23 cellular contexts compared by ENCODE assay signal in genomic region chr11:45313211-45313865, GRCh38. TPM values are rescaled to one million over a fixed set of nuclear protein-coding genes. Genes with fewer than 3 reads are reported as not detected.
A peak's percentile ranks its signal among the peaks of the same experiment; 100 is the strongest.
DNase-seq lines count a peak whose midpoint lies in the region; ATAC-seq and TF ChIP-seq lines count a peak whose summit lies in the region.
"Had no signal": no experiment of that assay in that cellular context is flagged by ENCODE, and none has a peak within 500 bp of the region (broad histone marks: within the 10 kb centered on the region; RNA-seq: fewer than 3 reads in every experiment).

No MANE protein-coding gene starts in this region.

- TF ChIP-seq CTCF in heart right ventricle (IDR thresholded peaks at IDR 0.05) (no peak), osteocyte (IDR thresholded peaks at IDR 0.05) (no peak), H9 (conservative IDR thresholded peaks at IDR 0.05) (no peak)

- H3K14ac ChIP-seq in H9 (ENCODE audit: insufficient read depth, low read length): no peak overlapping the region

- H2BK5ac ChIP-seq in H9 (ENCODE audit: insufficient read length, low read length): no peak overlapping the region

- no peak overlapping the region for H2BK20ac ChIP-seq in H9 (ENCODE audit: low read depth, low read length, poor library complexity, severe bottlenecking)

- H3K4me1 ChIP-seq in right cardiac atrium (ENCODE audit: control insufficient read depth, insufficient read depth, low read length): no peaks in the 10 kb centered on the region
- no peaks in the 10 kb centered on the region for H3K4me1 ChIP-seq in heart right ventricle
- no peaks in the 10 kb centered on the region for H3K4me1 ChIP-seq in H9 (ENCODE audit: insufficient read depth, low read length)
- H3K4me1 ChIP-seq: Caco-2, Peyer's patch had no signal

- no peak overlapping the region for H3K56ac ChIP-seq in H9 (ENCODE audit: insufficient read length, low read depth, low read length)

- H3K36me3 Mint-ChIP-seq in osteocyte (ENCODE audit: unreplicated experiment): no peaks in the 10 kb centered on the region
- no peaks in the 10 kb centered on the region for H3K36me3 Mint-ChIP-seq in H9 (ENCODE audit: insufficient read depth in 1 of 3, low read depth in 3 of 3)
- H3K36me3 Mint-ChIP-seq: CD8-positive, alpha-beta T cell had no signal

- no peak overlapping the region for H4K8ac ChIP-seq in H9 (replicated peaks; ENCODE audit: insufficient read length, low read depth, low read length)

- H3K27ac Mint-ChIP-seq in osteocyte (ENCODE audit: unreplicated experiment) (no peak overlapping the region), H9 (no peak overlapping the region)
- H3K27ac Mint-ChIP-seq: CD8-positive, alpha-beta T cell had no signal

- ATAC-seq in right cardiac atrium (peak; percentile 34 to 41), heart right ventricle (no peak)
- ATAC-seq: CD8-positive, alpha-beta T cell had no signal

- no peaks in the 10 kb centered on the region for H3K79me1 ChIP-seq in H9 (ENCODE audit: insufficient read depth, low read depth, low read length, poor library complexity, severe bottlenecking)

- no peaks in the 10 kb centered on the region for H3K36me3 ChIP-seq in heart right ventricle
- H3K36me3 ChIP-seq: Peyer's patch had no signal

- H3K4me3 Mint-ChIP-seq in osteocyte (ENCODE audit: unreplicated experiment): no peak overlapping the region
- H3K4me3 Mint-ChIP-seq in H9: no peak overlapping the region
- H3K4me3 Mint-ChIP-seq: CD8-positive, alpha-beta T cell had no signal

- H2BK120ac ChIP-seq in H9 (ENCODE audit: low read depth, low read length, poor library complexity, severe bottlenecking): no peak overlapping the region

- no peak overlapping the region for H3K4me3 ChIP-seq in right cardiac atrium (ENCODE audit: low read length)
- H3K4me3 ChIP-seq in heart right ventricle: no peak overlapping the region
- H3K4me3 ChIP-seq: Peyer's patch had no signal

- DNase-seq in right cardiac atrium (no peak), heart right ventricle (no peak), cerebellar cortex (ENCODE audit: low spot score) (peak; percentile 57), osteocyte (ENCODE audit: extremely low spot score, unreplicated experiment) (peak; percentile 46), H9 (no peak), NCI-H2107 treated with DMSO at 0.1 percent for 48 hours (lab: John Stamatoyannopoulos, UW; ENCODE audit: unreplicated experiment) (no peak), cortex of kidney (lab: John Stamatoyannopoulos, UW) (no peak)
- DNase-seq: Caco-2; CD8-positive, alpha-beta T cell; DMS79; EL; NCI-H1048; NCI-H1436; NCI-H187; NCI-H2081 treated with DMSO at 0.1 percent for 48 hours; NCI-H2171 treated with DMSO at 0.1 percent for 48 hours; NCI-H345; NCI-H524 treated with DMSO at 0.1 percent for 48 hours; OCI-M1; Peyer's patch; SIG-M5; SK-N-SH; SW 1271 had no signal

- no peak overlapping the region for H4K5ac ChIP-seq in H9 (ENCODE audit: insufficient read length, low read depth, low read length)

- H3K4ac ChIP-seq in H9 (ENCODE audit: low read depth, low read length): no peak overlapping the region

- H2BK15ac ChIP-seq in H9 (ENCODE audit: low read depth, low read length): no peak overlapping the region

- no peak overlapping the region for H3K18ac ChIP-seq in H9 (ENCODE audit: insufficient read length, low read depth, low read length)

- no peaks in the 10 kb centered on the region for H4K20me1 ChIP-seq in H9 (ENCODE audit: control insufficient read depth, insufficient read depth, insufficient read length)

- H2BK12ac ChIP-seq in H9 (ENCODE audit: insufficient read length, low read depth, low read length): no peak overlapping the region

- H3K27me3 Mint-ChIP-seq in osteocyte (ENCODE audit: unreplicated experiment) (peaks cover 77% of the 10 kb centered on the region), H9 (ENCODE audit: low read depth) (peaks cover 23% of the 10 kb centered on the region)

- H3K9ac ChIP-seq in H9 (ENCODE audit: extremely low read depth, insufficient read length, low read length): no peak overlapping the region
- H3K9ac ChIP-seq: SK-N-SH had no signal

- H3K4me1 Mint-ChIP-seq in osteocyte (ENCODE audit: unreplicated experiment) (no peaks in the 10 kb centered on the region), H9 (no peaks in the 10 kb centered on the region)

- no peaks in the 10 kb centered on the region for H3K79me2 ChIP-seq in H9 (ENCODE audit: insufficient read depth, low read length)

- H3K23me2 ChIP-seq in H9 (ENCODE audit: insufficient read length, low read depth, low read length, poor library complexity, severe bottlenecking): no peaks in the 10 kb centered on the region

- H4K91ac ChIP-seq in H9 (ENCODE audit: insufficient read length, low read depth, low read length): no peak overlapping the region

- no peak overlapping the region for H2AK5ac ChIP-seq in H9 (ENCODE audit: insufficient read length, low read length)

- H3K9me3 Mint-ChIP-seq in osteocyte (ENCODE audit: unreplicated experiment) (no peaks in the 10 kb centered on the region), H9 (no peaks in the 10 kb centered on the region)
- H3K9me3 Mint-ChIP-seq: CD8-positive, alpha-beta T cell had no signal

- WGBS in right cardiac atrium: 45% methylated on average over 1 of the region's 1 CpG
- 14 to 43% methylated on average over 1 of the region's 1 CpG for WGBS in heart right ventricle, 2 donors
- WGBS in H9 (ENCODE audit: extremely low coverage, insufficient read length, low lambda C conversion rate): no CpG with 5 or more reads among the region's 1 CpG

- H3K27me3 ChIP-seq in right cardiac atrium (ENCODE audit: control insufficient read depth, insufficient read depth) (no peaks in the 10 kb centered on the region), heart right ventricle (peaks cover 0 to 23% (median 11%) of the 10 kb centered on the region in 7 donors), H9 (ENCODE audit: insufficient read depth, low read length) (no peaks in the 10 kb centered on the region)
- H3K27me3 ChIP-seq: Peyer's patch had no signal

- H2AFZ ChIP-seq in H9 (ENCODE audit: low read length): no peak overlapping the region

- H3K27ac ChIP-seq in right cardiac atrium (ENCODE audit: low read length) (no peak overlapping the region), heart right ventricle (no peak overlapping the region), H9 (ENCODE audit: insufficient read length, low read depth, low read length) (no peak overlapping the region)
- H3K27ac ChIP-seq: Peyer's patch had no signal

- H3K4me2 ChIP-seq in H9 (ENCODE audit: insufficient read depth, insufficient read length, low read length): no peak overlapping the region
- H3K4me2 ChIP-seq: SK-N-SH had no signal

- intact Hi-C loops in right cardiac atrium (cut with DNase I): no loop called here
- intact Hi-C loops in heart right ventricle (cut with DNase I): no loop called here

- H3K9me3 ChIP-seq in right cardiac atrium (ENCODE audit: control insufficient read depth, low read length): no peaks in the 10 kb centered on the region
- H3K9me3 ChIP-seq in heart right ventricle: no peaks in the 10 kb centered on the region
- no peaks in the 10 kb centered on the region for H3K9me3 ChIP-seq in H9 (ENCODE audit: control insufficient read depth, low read depth, low read length)
- H3K9me3 ChIP-seq: Caco-2, Peyer's patch, SK-N-SH had no signal

- no peak overlapping the region for H3K23ac ChIP-seq in H9 (ENCODE audit: insufficient read length, low read depth, low read length)

- no peak overlapping the region for H3T11ph ChIP-seq in H9 (ENCODE audit: low read length)

RNA-seq across cellular contexts. Expression of gene SYT13, which starts 27.2 kb away (rescaled TPM):
- 10 to 100 TPM; 15.3 to 28.5 (median 23.6) TPM for total RNA-seq in right cardiac atrium
- polyA plus RNA-seq in right cardiac atrium: 12.8 TPM
- total RNA-seq in heart right ventricle: 1 to 10 TPM in 9 of 10 donors, under 1 TPM in 1; 0.93 to 7.7 (median 2.6) TPM
- polyA plus RNA-seq in heart right ventricle: under 1 TPM; 0.51 to 0.67 TPM
- 0.13 TPM in 1 of 2 replicates, not detected in the other for total RNA-seq in osteocyte
- total RNA-seq in H9 (2021): 4.3 and 6.0 TPM in 2 replicates
- total RNA-seq: CD8-positive, alpha-beta T cell had no signal
- polyA plus RNA-seq: SK-N-SH had no signal

Comparison
In these comparisons a context has a peak if more than half of its experiments do, and no peak if none do; other contexts are left out.
1. ATAC-seq: peak in right cardiac atrium (2 of 2); none in heart right ventricle (0 of 8).
2. DNase-seq: peak in cerebellar cortex (single experiment) and osteocyte (single experiment); none in right cardiac atrium (0 of 3), heart right ventricle (0 of 2), H9 (single experiment), NCI-H2107 treated with DMSO at 0.1 percent for 48 hours (single experiment) and cortex of kidney (single experiment).